10 cellular contexts compared by ENCODE assay signal in genomic region chr1:117826551-117827078, GRCh38.
A peak's percentile ranks its signal among the peaks of the same experiment; 100 is the strongest.
DNase-seq lines count a peak whose midpoint lies in the region; ATAC-seq and TF ChIP-seq lines count a peak whose summit lies in the region.
"Had no signal": no experiment of that assay in that cellular context is flagged by ENCODE, and none has a peak within 500 bp of the region (broad histone marks: within the 10 kb centered on the region; RNA-seq: fewer than 3 reads in every experiment).

No MANE protein-coding gene starts in this region.

- H3K79me1 ChIP-seq in trophoblast cell (ENCODE audit: low read length), result peaks cover 4% of the 10 kb centered on the region

- H3K4me1 ChIP-seq in PC-9 (replicated peaks; ENCODE audit: insufficient read depth) (peaks cover 53% of the 10 kb centered on the region), trophoblast cell (ENCODE audit: control insufficient read depth in 1 of 2, insufficient read depth in 2 of 2, low read length in 2 of 2) (peaks cover 3 to 11% of the 10 kb centered on the region in 2 experiments)

- H4K91ac ChIP-seq in trophoblast cell (ENCODE audit: low read depth, low read length), result no peak overlapping the region

- CTCF ChIA-PET in Calu3 (lab: Charles Lee) (no interaction called here), PC-9 (lab: Charles Lee) (interaction anchor here (0.6 kb wide), 1 partner anchor 1101 kb away, joined by 8 read pairs; no protein-coding TSS in a partner anchor)

- no peaks in the 10 kb centered on the region for H3K79me2 ChIP-seq in PC-9 (ENCODE audit: low read depth)
- H3K79me2 ChIP-seq in trophoblast cell (ENCODE audit: control insufficient read depth, insufficient read depth, low read length, poor library complexity), result no peaks in the 10 kb centered on the region

- ATAC-seq in GM18498 (IDR thresholded peaks at IDR 0.05; ENCODE audit: unreplicated experiment), result no peak

- H3K9me3 ChIP-seq in PC-9 (ENCODE audit: insufficient read depth, low read depth) (peaks cover 7% of the 10 kb centered on the region; the same call in 1 of the 2 replicates), trophoblast cell (ENCODE audit: insufficient read depth, low read depth, low read length) (peaks cover 2% of the 10 kb centered on the region)

- no peak overlapping the region for H2BK5ac ChIP-seq in trophoblast cell (ENCODE audit: low read depth, low read length, poor library complexity)

- peaks cover 4% of the 10 kb centered on the region for H3K9me3 Mint-ChIP-seq in Calu3 (ENCODE audit: low read depth, unreplicated experiment)

- H3K4me1 Mint-ChIP-seq in Calu3 (ENCODE audit: low read depth, unreplicated experiment), result no peaks in the 10 kb centered on the region

- H2AK5ac ChIP-seq in trophoblast cell (ENCODE audit: low read length), result peak overlapping the region; percentile 88

- H3K27ac ChIP-seq in PC-9, result peak overlapping the region; percentile 60
- no peak overlapping the region for H3K27ac ChIP-seq in trophoblast cell (ENCODE audit: low read depth, low read length)

- H2AFZ ChIP-seq in PC-9 (no peak overlapping the region), trophoblast cell (ENCODE audit: insufficient read depth, low read length, poor library complexity) (no peak overlapping the region)

- H3K9me2 ChIP-seq in PC-9 (ENCODE audit: insufficient read depth), result no peaks in the 10 kb centered on the region

- POLR2A ChIA-PET in PC-9 (lab: Charles Lee; ENCODE audit: unreplicated experiment), result interaction anchor here (0.6 kb wide), 1 partner anchor 12 kb away, joined by 9 read pairs; no protein-coding TSS in a partner anchor

- H3K4me3 Mint-ChIP-seq in Calu3 (ENCODE audit: low read depth, unreplicated experiment), result no peak overlapping the region

- H2BK12ac ChIP-seq in trophoblast cell (ENCODE audit: low read length), result peak overlapping the region; percentile 84

- DNase-seq in Calu3 (peak; percentile 18), PC-9 (peak; percentile 47 to 93), fibroblast of mammary gland (ENCODE audit: low read depth) (peak; percentile 96), trophoblast cell (peak; percentile 34 to 62), D341Med (ENCODE audit: low spot score) (no peak)
- DNase-seq in activated CD4-positive, alpha-beta T cell treated with anti-CD3 and anti-CD28 coated beads, Interleukin-2, amount 50 U/mL, for 1 hour, result no peak
- DNase-seq in activated naive CD4-positive, alpha-beta T cell treated with anti-CD3 and anti-CD28 coated beads, Interleukin-2, amount 50 U/mL, for 16 hours, result no peak
- DNase-seq: activated CD4-positive, alpha-beta T cell treated with anti-CD3 and anti-CD28 coated beads, Interleukin-2, amount 50 U/mL, for 48 hours; effector memory CD4-positive, alpha-beta T cell had no signal

- H3K4ac ChIP-seq in trophoblast cell (ENCODE audit: low read depth, low read length), result no peak overlapping the region

- H3K27me3 Mint-ChIP-seq in Calu3 (ENCODE audit: unreplicated experiment), result no peaks in the 10 kb centered on the region

- H2BK120ac ChIP-seq in trophoblast cell (ENCODE audit: insufficient read depth, low read length, poor library complexity), result no peak overlapping the region

- intact Hi-C loops in Calu3 (cut with micrococcal nuclease; ENCODE audit: unreplicated experiment) (no loop called here), PC-9 (cut with micrococcal nuclease; ENCODE audit: unreplicated experiment) (loop anchor here (2.0 to 10.0 kb wide), 2 partner anchors 68 to 222 kb away; partner anchors contain the start of gene TENT5C)

- H3K4me3 ChIP-seq in PC-9 (no peak overlapping the region), fibroblast of mammary gland (ENCODE audit: control insufficient read depth, low read depth, low read length) (no peak overlapping the region), trophoblast cell (ENCODE audit: low read depth, low read length) (no peak overlapping the region)

- WGBS in trophoblast cell (ENCODE audit: extremely low coverage, insufficient coverage, insufficient read length), result no CpG with 5 or more reads among the region's 1 CpG

- H3F3A ChIP-seq in PC-9 (ENCODE audit: insufficient read depth, low read depth), result peaks cover 34% of the 10 kb centered on the region

- no peak overlapping the region for H4K8ac ChIP-seq in trophoblast cell (ENCODE audit: low read depth, low read length)

- H3K27ac Mint-ChIP-seq in Calu3 (ENCODE audit: unreplicated experiment), result no peak overlapping the region

- H3K4me2 ChIP-seq in PC-9, result peak overlapping the region; percentile 48
- no peak overlapping the region for H3K4me2 ChIP-seq in trophoblast cell (ENCODE audit: low read length)

- no peak overlapping the region for H4K12ac ChIP-seq in trophoblast cell (ENCODE audit: low read depth, low read length)

- H3K36me3 ChIP-seq in PC-9 (ENCODE audit: low read depth), result no peaks in the 10 kb centered on the region
- H3K36me3 ChIP-seq in trophoblast cell (ENCODE audit: control insufficient read depth in 1 of 2, insufficient read depth in 2 of 2, low read length in 2 of 2), result no peaks in the 10 kb centered on the region

- no TSS peak for BruUV-seq in Calu3 (replicated peaks; lab: Mats Ljungman, UMichigan)
- no TSS peak for BruUV-seq in PC-9 (replicated peaks; lab: Mats Ljungman, UMichigan)

- no peaks in the 10 kb centered on the region for H4K20me1 ChIP-seq in PC-9 (ENCODE audit: insufficient read depth)

- H3K9ac ChIP-seq in trophoblast cell (ENCODE audit: low read length), result no peak overlapping the region

- H3K36me3 Mint-ChIP-seq in Calu3 (ENCODE audit: insufficient read depth, unreplicated experiment), result no peaks in the 10 kb centered on the region

- H3K18ac ChIP-seq in trophoblast cell (ENCODE audit: low read length), result no peak overlapping the region

- no peak for TF ChIP-seq CTCF in Calu3 (IDR thresholded peaks at IDR 0.05; ENCODE audit: unreplicated experiment)
- no peak for TF ChIP-seq CTCF in PC-9 (conservative IDR thresholded peaks at IDR 0.05)
- TF ChIP-seq CTCF in fibroblast of mammary gland (conservative IDR thresholded peaks at IDR 0.05; ENCODE audit: control insufficient read depth, insufficient read depth, low read depth, low read length), result no peak

- H3K27me3 ChIP-seq in PC-9 (ENCODE audit: insufficient read depth, low read depth), result no peaks in the 10 kb centered on the region
- no peaks in the 10 kb centered on the region for H3K27me3 ChIP-seq in trophoblast cell (ENCODE audit: insufficient read depth, low read length)

- H3K14ac ChIP-seq in trophoblast cell (ENCODE audit: low read length), result peak overlapping the region; percentile 34

- no peak overlapping the region for H3K23ac ChIP-seq in trophoblast cell (ENCODE audit: low read length)

Comparison
In these comparisons a context has a peak if more than half of its experiments do, and no peak if none do; other contexts are left out.
1. DNase-seq: peak in Calu3 (single experiment), PC-9 (2 of 2), fibroblast of mammary gland (single experiment) and trophoblast cell (2 of 2); none in D341Med (single experiment), activated CD4-positive, alpha-beta T cell treated with anti-CD3 and anti-CD28 coated beads, Interleukin-2, amount 50 U/mL, for 1 hour (single experiment) and activated naive CD4-positive, alpha-beta T cell treated with anti-CD3 and anti-CD28 coated beads, Interleukin-2, amount 50 U/mL, for 16 hours (single experiment).